In the genomic region with DNA sequence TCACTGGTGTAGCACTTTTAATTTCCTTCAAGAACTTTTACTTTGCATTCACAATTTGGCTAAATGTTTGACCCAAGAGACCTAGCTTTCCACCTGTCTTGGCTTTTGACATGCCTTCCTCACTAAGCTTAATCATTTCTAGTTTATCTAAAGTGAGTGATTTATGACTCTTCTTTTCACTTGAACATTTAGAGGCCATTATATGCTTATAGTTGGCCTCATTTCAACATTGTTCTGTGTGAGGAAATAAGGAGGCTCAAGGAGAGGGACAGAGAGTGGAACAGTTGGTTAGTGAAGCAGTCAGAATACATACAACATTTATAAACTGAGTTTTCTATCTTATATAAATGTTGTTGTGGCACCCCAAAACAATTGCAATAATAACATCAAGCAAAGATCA, we compare ENCODE assay signal across 23 cellular contexts.
"Had no signal": no experiment of that assay in that cellular context is flagged by ENCODE, and none has a peak within 500 bp of the region (broad histone marks: within the 10 kb centered on the region; RNA-seq: fewer than 3 reads in every experiment).

No MANE protein-coding gene starts in this region.

- FAIRE-seq: frontal cortex, islet of Langerhans had no signal

- H3K4me1 Mint-ChIP-seq: naive thymus-derived CD4-positive, alpha-beta T cell; stimulated activated naive B cell treated with anti-CD40 and anti-IgM and Interleukin-4, amounts not matched to agents 10 μg/mL and 1 μg/mL and 100 μg/mL, for 72 hours; stimulated activated naive CD8-positive, alpha-beta T cell treated with anti-CD3 and anti-CD28 coated beads, Interleukin-15, amount 100 ng/mL, for 72 hours had no signal

- H3K4me1 ChIP-seq: heart left ventricle, parathyroid adenoma, prostate gland, spleen, testis, tibial nerve, upper lobe of right lung, vagina had no signal

- H3K79me2 ChIP-seq: parathyroid adenoma had no signal

- H3K9ac ChIP-seq: parathyroid adenoma had no signal

- H3K4me3 ChIP-seq: heart left ventricle, prostate gland, spleen, testis, tibial nerve, upper lobe of right lung, vagina had no signal

- DNase-seq: erythroblast; heart left ventricle; hippocampal formation; kidney glomerular epithelial cell; mammary epithelial cell; naive thymus-derived CD4-positive, alpha-beta T cell; nephron progenitor cell; retina; spleen; stimulated activated CD4-positive, alpha-beta T cell treated with anti-CD3 and anti-CD28 coated beads, Interleukin-15, amount 100 ng/mL, for 24 hours; stimulated activated CD4-positive, alpha-beta T cell treated with anti-CD3 and anti-CD28 coated beads, Interleukin-1b, Interleukin-23, amount 100 ng/mL, for 48 hours; stimulated activated CD4-positive, alpha-beta T cell treated with anti-CD3 and anti-CD28 coated beads, Interleukin-4, amount 100 ng/mL, for 4 hours; stimulated activated naive B cell treated with anti-CD40 and anti-IgM and Interleukin-4, amounts not matched to agents 10 μg/mL and 1 μg/mL and 100 μg/mL, for 72 hours; stimulated activated naive CD8-positive, alpha-beta T cell treated with anti-CD3 and anti-CD28 coated beads, Interleukin-15, amount 100 ng/mL, for 72 hours; testis; upper lobe of right lung had no signal

- ATAC-seq: heart left ventricle; naive thymus-derived CD4-positive, alpha-beta T cell; sciatic nerve; stimulated activated naive B cell treated with anti-CD40 and anti-IgM and Interleukin-4, amounts not matched to agents 10 μg/mL and 1 μg/mL and 100 μg/mL, for 72 hours; stimulated activated naive CD8-positive, alpha-beta T cell treated with anti-CD3 and anti-CD28 coated beads, Interleukin-15, amount 100 ng/mL, for 72 hours; upper lobe of right lung had no signal

- H3K9me3 ChIP-seq: prostate gland, spleen, testis, tibial nerve, upper lobe of right lung, vagina had no signal

- H3K36me3 ChIP-seq: heart left ventricle, prostate gland, spleen, tibial nerve, upper lobe of right lung, vagina had no signal

- H3K36me3 Mint-ChIP-seq: naive thymus-derived CD4-positive, alpha-beta T cell; stimulated activated naive B cell treated with anti-CD40 and anti-IgM and Interleukin-4, amounts not matched to agents 10 μg/mL and 1 μg/mL and 100 μg/mL, for 72 hours had no signal

- H3K27ac ChIP-seq: heart left ventricle, parathyroid adenoma, prostate gland, spleen, testis, tibial nerve, upper lobe of right lung, vagina had no signal

- H3K9me3 Mint-ChIP-seq: nephron progenitor cell had no signal

- H3K27me3 ChIP-seq: heart left ventricle, spleen, testis, tibial nerve, upper lobe of right lung, vagina had no signal

- H3K27me3 Mint-ChIP-seq: naive thymus-derived CD4-positive, alpha-beta T cell; stimulated activated naive B cell treated with anti-CD40 and anti-IgM and Interleukin-4, amounts not matched to agents 10 μg/mL and 1 μg/mL and 100 μg/mL, for 72 hours; stimulated activated naive CD8-positive, alpha-beta T cell treated with anti-CD3 and anti-CD28 coated beads, Interleukin-15, amount 100 ng/mL, for 72 hours had no signal

- H3K27ac Mint-ChIP-seq: naive thymus-derived CD4-positive, alpha-beta T cell; nephron progenitor cell; stimulated activated naive B cell treated with anti-CD40 and anti-IgM and Interleukin-4, amounts not matched to agents 10 μg/mL and 1 μg/mL and 100 μg/mL, for 72 hours; stimulated activated naive CD8-positive, alpha-beta T cell treated with anti-CD3 and anti-CD28 coated beads, Interleukin-15, amount 100 ng/mL, for 72 hours had no signal

- H2AFZ ChIP-seq: parathyroid adenoma had no signal

- H3K4me3 Mint-ChIP-seq: naive thymus-derived CD4-positive, alpha-beta T cell; nephron progenitor cell; stimulated activated naive B cell treated with anti-CD40 and anti-IgM and Interleukin-4, amounts not matched to agents 10 μg/mL and 1 μg/mL and 100 μg/mL, for 72 hours; stimulated activated naive CD8-positive, alpha-beta T cell treated with anti-CD3 and anti-CD28 coated beads, Interleukin-15, amount 100 ng/mL, for 72 hours had no signal
